ENCODE assay signal across 7 cellular contexts in genomic region chr4:4247711-4248035, GRCh38. TPM values are rescaled to one million over a fixed set of nuclear protein-coding genes. Genes with fewer than 3 reads are reported as not detected.
DNase-seq lines count a peak whose midpoint lies in the region; ATAC-seq and TF ChIP-seq lines count a peak whose summit lies in the region.

No MANE protein-coding gene starts in this region.

- peaks cover 13% of the 10 kb centered on the region for H3K4me1 ChIP-seq in thymus (ENCODE audit: control insufficient read depth, insufficient read depth, low read length)

- peak overlapping the region; percentile 92 for H3K4me3 Mint-ChIP-seq in activated naive CD8-positive, alpha-beta T cell treated with anti-CD3 and anti-CD28 coated beads, Interleukin-2, amount 10 ng/mL, durations not matched to agents 7 days and 5 days

- peaks cover 7% of the 10 kb centered on the region for H3K27me3 Mint-ChIP-seq in activated naive CD8-positive, alpha-beta T cell treated with anti-CD3 and anti-CD28 coated beads, Interleukin-2, amount 10 ng/mL, durations not matched to agents 7 days and 5 days

- H3K9me3 ChIP-seq in thymus (ENCODE audit: control insufficient read depth), result no peaks in the 10 kb centered on the region

- POLR2A ChIA-PET in activated naive CD8-positive, alpha-beta T cell treated with anti-CD3 and anti-CD28 coated beads, Interleukin-2, amount 10 ng/mL, durations not matched to agents 7 days and 5 days (lab: Charles Lee), result interaction anchor here (0.7 to 1.9 kb wide), 13 partner anchors 9 to 294 kb away, joined by 3 to 9 read pairs (median 4); partner anchors contain the start of genes LYAR, STX18 and ZBTB49

- no peaks in the 10 kb centered on the region for H3K36me3 ChIP-seq in kidney epithelial cell (ENCODE audit: control insufficient read depth, insufficient read depth, low read length)
- H3K36me3 ChIP-seq in thymus (ENCODE audit: control insufficient read depth, insufficient read depth), result peaks cover 18% of the 10 kb centered on the region

- ATAC-seq in GM19328 (IDR thresholded peaks at IDR 0.05; ENCODE audit: unreplicated experiment) (peak; percentile 13), HG03108 (IDR thresholded peaks at IDR 0.05; ENCODE audit: unreplicated experiment) (peak; percentile 25)
- peak; percentile 11 for ATAC-seq in activated naive CD8-positive, alpha-beta T cell treated with anti-CD3 and anti-CD28 coated beads, Interleukin-2, amount 10 ng/mL, durations not matched to agents 7 days and 5 days (ENCODE audit: low read depth)

- peaks cover 12% of the 10 kb centered on the region for H3K36me3 Mint-ChIP-seq in activated naive CD8-positive, alpha-beta T cell treated with anti-CD3 and anti-CD28 coated beads, Interleukin-2, amount 10 ng/mL, durations not matched to agents 7 days and 5 days

- peak overlapping the region; percentile 94 for H3K27ac Mint-ChIP-seq in activated naive CD8-positive, alpha-beta T cell treated with anti-CD3 and anti-CD28 coated beads, Interleukin-2, amount 10 ng/mL, durations not matched to agents 7 days and 5 days

- no peak for DNase-seq in activated naive CD8-positive, alpha-beta T cell treated with anti-CD3 and anti-CD28 coated beads, Interleukin-2, amount 10 ng/mL, durations not matched to agents 7 days and 5 days
- DNase-seq in kidney epithelial cell (ENCODE audit: low read depth) (no peak), SHP77 treated with DMSO at 0.1 percent for 48 hours (lab: John Stamatoyannopoulos, UW) (no peak), middle frontal gyrus (ENCODE audit: extremely low spot score, low spot score) (no peak)

- no peaks in the 10 kb centered on the region for H3K9me3 Mint-ChIP-seq in activated naive CD8-positive, alpha-beta T cell treated with anti-CD3 and anti-CD28 coated beads, Interleukin-2, amount 10 ng/mL, durations not matched to agents 7 days and 5 days

- peaks cover 24% of the 10 kb centered on the region for H3K4me1 Mint-ChIP-seq in activated naive CD8-positive, alpha-beta T cell treated with anti-CD3 and anti-CD28 coated beads, Interleukin-2, amount 10 ng/mL, durations not matched to agents 7 days and 5 days

- peak overlapping the region; percentile 98 for H3K27ac ChIP-seq in thymus (ENCODE audit: low read depth)

- H3K4me3 ChIP-seq in kidney epithelial cell (ENCODE audit: low read depth, low read length), result peak overlapping the region; percentile 83
- peak overlapping the region; percentile 99 for H3K4me3 ChIP-seq in thymus (ENCODE audit: low read length)

- WGBS in thymus, result 1% methylated on average over 12 of the region's 12 CpGs

- no peaks in the 10 kb centered on the region for H3K27me3 ChIP-seq in kidney epithelial cell (ENCODE audit: control insufficient read depth, insufficient read depth, low read length)
- H3K27me3 ChIP-seq in thymus (ENCODE audit: control insufficient read depth, insufficient read depth), result peaks cover 4% of the 10 kb centered on the region

- TF ChIP-seq CTCF in kidney epithelial cell (IDR thresholded peaks at IDR 0.05; ENCODE audit: insufficient read depth, low read length, poor library complexity, severe bottlenecking), result no peak

RNA-seq across cellular contexts. Expression of gene TMEM128, which starts 0.3 kb away (rescaled TPM):
- 10 to 100 TPM; 18.4 to 18.6 TPM for total RNA-seq in activated naive CD8-positive, alpha-beta T cell treated with anti-CD3 and anti-CD28 coated beads, Interleukin-2, amount 10 ng/mL, durations not matched to agents 7 days and 5 days
- 37.7 and 39.1 TPM in 2 replicates for total RNA-seq in kidney epithelial cell
- polyA plus RNA-seq in thymus, result 47.6 TPM

RNA-seq across cellular contexts. Expression of gene OTOP1, which starts 20.9 kb away (rescaled TPM):
- not detected for total RNA-seq in activated naive CD8-positive, alpha-beta T cell treated with anti-CD3 and anti-CD28 coated beads, Interleukin-2, amount 10 ng/mL, durations not matched to agents 7 days and 5 days
- not detected in 2 replicates for total RNA-seq in kidney epithelial cell
- polyA plus RNA-seq in thymus, result 0.21 TPM

RNA-seq across cellular contexts. Expression of gene LYAR, which starts 42.3 kb away (rescaled TPM):
- 10 to 100 TPM; 54.5 to 62.3 TPM for total RNA-seq in activated naive CD8-positive, alpha-beta T cell treated with anti-CD3 and anti-CD28 coated beads, Interleukin-2, amount 10 ng/mL, durations not matched to agents 7 days and 5 days
- total RNA-seq in kidney epithelial cell, result 17.9 and 21.0 TPM in 2 replicates
- 15.3 TPM for polyA plus RNA-seq in thymus

RNA-seq across cellular contexts. Expression of gene ZBTB49, which starts 42.4 kb away (rescaled TPM):
- total RNA-seq in activated naive CD8-positive, alpha-beta T cell treated with anti-CD3 and anti-CD28 coated beads, Interleukin-2, amount 10 ng/mL, durations not matched to agents 7 days and 5 days, result 10 to 100 TPM in 1 of 2 experiments, 1 to 10 TPM in 1; 9.7 to 13.0 TPM
- total RNA-seq in kidney epithelial cell, result 3.9 and 8.5 TPM in 2 replicates
- 5.5 TPM for polyA plus RNA-seq in thymus
